ENCODE assay signal across 8 cellular contexts in genomic region chr6:144215402-144215931, GRCh38.
DNase-seq lines count a peak whose midpoint lies in the region; ATAC-seq and TF ChIP-seq lines count a peak whose summit lies in the region.

No MANE protein-coding gene starts in this region.

- no peak overlapping the region for H3K4ac ChIP-seq in trophoblast cell (ENCODE audit: low read depth, low read length)

- H2BK12ac ChIP-seq in trophoblast cell (ENCODE audit: low read length) = peak overlapping the region; percentile 14

- TF ChIP-seq CTCF in AG09309 (IDR thresholded peaks at IDR 0.05; ENCODE audit: control insufficient read depth, insufficient read depth, low read depth, low read length, missing control alignments) = no peak
- no peak for TF ChIP-seq CTCF in NB4 (IDR thresholded peaks at IDR 0.05; ENCODE audit: low read depth, low read length)

- H3K23ac ChIP-seq in trophoblast cell (ENCODE audit: low read length) = no peak overlapping the region

- peaks cover 6 to 9% of the 10 kb centered on the region in 2 donors for H3K36me3 Mint-ChIP-seq in activated naive CD4-positive, alpha-beta T cell treated with anti-CD3 and anti-CD28 coated beads, Interleukin-2, amount 50 U/mL, for 72 hours

- H4K8ac ChIP-seq in trophoblast cell (ENCODE audit: low read depth, low read length) = peak overlapping the region; percentile 59

- no peak overlapping the region for H3K27ac ChIP-seq in trophoblast cell (ENCODE audit: low read depth, low read length)

- peak overlapping the region; percentile 31 for H3K18ac ChIP-seq in trophoblast cell (ENCODE audit: low read length)

- peak overlapping the region; percentile 34 for H2BK120ac ChIP-seq in trophoblast cell (ENCODE audit: insufficient read depth, low read length, poor library complexity)

- peak overlapping the region; percentile 64 for H3K4me2 ChIP-seq in trophoblast cell (ENCODE audit: low read length)

- H3K4me3 ChIP-seq in AG09309 (ENCODE audit: control insufficient read depth, low read depth, low read length) = peak overlapping the region; percentile 65
- peak overlapping the region; percentile 60 for H3K4me3 ChIP-seq in NB4 (ENCODE audit: low read depth, low read length)
- H3K4me3 ChIP-seq in trophoblast cell (ENCODE audit: low read depth, low read length) = peak overlapping the region; percentile 68

- no peaks in the 10 kb centered on the region for H3K9me3 ChIP-seq in trophoblast cell (ENCODE audit: insufficient read depth, low read depth, low read length)

- peak overlapping the region; percentile 27 for H2AFZ ChIP-seq in trophoblast cell (ENCODE audit: insufficient read depth, low read length, poor library complexity)

- peak overlapping the region; percentile 99 to 100 for H3K27ac Mint-ChIP-seq in activated naive CD4-positive, alpha-beta T cell treated with anti-CD3 and anti-CD28 coated beads, Interleukin-2, amount 50 U/mL, for 72 hours

- peaks cover 0 to 4% of the 10 kb centered on the region in 2 donors for H3K9me3 Mint-ChIP-seq in activated naive CD4-positive, alpha-beta T cell treated with anti-CD3 and anti-CD28 coated beads, Interleukin-2, amount 50 U/mL, for 72 hours

- no peaks in the 10 kb centered on the region for H3K36me3 ChIP-seq in trophoblast cell (ENCODE audit: control insufficient read depth in 1 of 2, insufficient read depth in 2 of 2, low read length in 2 of 2)

- peak overlapping the region; percentile 7 for H2BK5ac ChIP-seq in trophoblast cell (ENCODE audit: low read depth, low read length, poor library complexity)

- peaks cover 6% of the 10 kb centered on the region for H3K79me1 ChIP-seq in trophoblast cell (ENCODE audit: low read length)

- no peak overlapping the region for H4K91ac ChIP-seq in trophoblast cell (ENCODE audit: low read depth, low read length)

- intact Hi-C loops in Right ventricle myocardium superior (cut with DNase I) = loop anchor here (5.0 kb wide), 1 partner anchor 67 kb away; no protein-coding TSS in a partner anchor

- H3K27me3 ChIP-seq in trophoblast cell (ENCODE audit: insufficient read depth, low read length) = no peaks in the 10 kb centered on the region

- no peak overlapping the region for H2AK5ac ChIP-seq in trophoblast cell (ENCODE audit: low read length)

- WGBS in trophoblast cell (ENCODE audit: extremely low coverage, insufficient coverage, insufficient read length) = no CpG with 5 or more reads among the region's 10 CpGs

- peaks cover 2% of the 10 kb centered on the region for H3K79me2 ChIP-seq in trophoblast cell (ENCODE audit: control insufficient read depth, insufficient read depth, low read length, poor library complexity)

- peak overlapping the region; percentile 28 for H3K9ac ChIP-seq in trophoblast cell (ENCODE audit: low read length)

- DNase-seq in AG09309 (ENCODE audit: low read depth) = no peak
- peak; percentile 71 for DNase-seq in NB4 (ENCODE audit: low read depth)
- no peak for DNase-seq in activated naive CD4-positive, alpha-beta T cell treated with anti-CD3 and anti-CD28 coated beads, Interleukin-2, amount 50 U/mL, for 72 hours (ENCODE audit: low spot score in 2 of 2)
- DNase-seq in Right ventricle myocardium superior = peak; percentile 64
- peak in 1 of 2 donors; percentile 28 for DNase-seq in trophoblast cell
- no peak for DNase-seq in NCI-H2171 (lab: John Stamatoyannopoulos, UW)
- no peak for DNase-seq in activated CD4-positive, CD25-positive, alpha-beta regulatory T cell (lab: John Stamatoyannopoulos, UW)

- ATAC-seq in GM19328 (IDR thresholded peaks at IDR 0.05; ENCODE audit: unreplicated experiment) (peak; percentile 8), Right ventricle myocardium superior (ENCODE audit: poor library complexity) (peak; percentile 11)
- no peak for ATAC-seq in activated naive CD4-positive, alpha-beta T cell treated with anti-CD3 and anti-CD28 coated beads, Interleukin-2, amount 50 U/mL, for 72 hours

- H3K14ac ChIP-seq in trophoblast cell (ENCODE audit: low read length) = peak overlapping the region; percentile 51

- no peak for TF ChIP-seq POLR2A in NB4 (IDR thresholded peaks at IDR 0.05; ENCODE audit: extremely low read depth, insufficient read length)

- peak overlapping the region; percentile 39 for H4K12ac ChIP-seq in trophoblast cell (ENCODE audit: low read depth, low read length)

- H3K4me1 ChIP-seq in trophoblast cell (ENCODE audit: control insufficient read depth in 1 of 2, insufficient read depth in 2 of 2, low read length in 2 of 2) = peaks cover 6 to 8% of the 10 kb centered on the region in 2 experiments

Comparison
In these comparisons a context has a peak if more than half of its experiments do, and no peak if none do; other contexts are left out.
1. DNase-seq: peak in NB4 (single experiment) and Right ventricle myocardium superior (single experiment); none in AG09309 (single experiment), activated naive CD4-positive, alpha-beta T cell treated with anti-CD3 and anti-CD28 coated beads, Interleukin-2, amount 50 U/mL, for 72 hours (0 of 2), NCI-H2171 (single experiment) and activated CD4-positive, CD25-positive, alpha-beta regulatory T cell (0 of 4).
2. ATAC-seq: peak in GM19328 (single experiment) and Right ventricle myocardium superior (single experiment); none in activated naive CD4-positive, alpha-beta T cell treated with anti-CD3 and anti-CD28 coated beads, Interleukin-2, amount 50 U/mL, for 72 hours (0 of 2).
3. Peak in every context shown above with its lines, with median percentiles within 50 percentile points of each other: H3K4me3 ChIP-seq.